ENCODE assay signal across 8 cellular contexts in genomic region chr14:58151701-58152568, GRCh38. TPM values are rescaled to one million over a fixed set of nuclear protein-coding genes. Genes with fewer than 3 reads are reported as not detected.
DNase-seq lines count a peak whose midpoint lies in the region; ATAC-seq lines count a peak whose summit lies in the region.

TSS of gene ARMH4 (minus strand) at chr14:58152213. CDS start at chr14:58139358, 12,855 bp downstream.

- H3K27me3 ChIP-seq in BLaER1 treated with 17β-estradiol and CSF1 and Interleukin-3, amounts not matched to agents 10 nM and 100 nM = peaks cover 33 to 46% (median 41%) of the 10 kb centered on the region in 11 experiments
- peaks cover 12% of the 10 kb centered on the region for H3K27me3 ChIP-seq in effector memory CD4-positive, alpha-beta T cell (replicated peaks; ENCODE audit: control insufficient read depth, insufficient read depth, low read length, poor library complexity, severe bottlenecking)

- peak within 1 kb of the TSS; percentile 86 to 99 (median 96) for H3K4me2 ChIP-seq in BLaER1 treated with 17β-estradiol and CSF1 and Interleukin-3, amounts not matched to agents 10 nM and 100 nM

- no peaks in the 10 kb centered on the region for H3K36me3 ChIP-seq in BLaER1 treated with 17β-estradiol and CSF1 and Interleukin-3, amounts not matched to agents 10 nM and 100 nM
- no peaks in the 10 kb centered on the region for H3K36me3 ChIP-seq in effector memory CD4-positive, alpha-beta T cell (ENCODE audit: control insufficient read depth, insufficient read depth, low read length)

- H3K4me3 ChIP-seq in BLaER1 treated with 17β-estradiol and CSF1 and Interleukin-3, amounts not matched to agents 10 nM and 100 nM = peak within 1 kb of the TSS; percentile 74 to 96 (median 86)
- H3K4me3 ChIP-seq in effector memory CD4-positive, alpha-beta T cell (ENCODE audit: insufficient read depth, low read depth, low read length, poor library complexity, severe bottlenecking) = peak within 1 kb of the TSS; percentile 74

- peak within 1 kb of the TSS in 8 of 11 experiments; percentile 30 to 64 (median 54); a peak in 15 of 22 replicates for H3K27ac ChIP-seq in BLaER1 treated with 17β-estradiol and CSF1 and Interleukin-3, amounts not matched to agents 10 nM and 100 nM
- no peak within 1 kb of the TSS for H3K27ac ChIP-seq in effector memory CD4-positive, alpha-beta T cell (ENCODE audit: insufficient read depth, low read length, poor library complexity, severe bottlenecking)

- peaks cover 6 to 18% (median 11%) of the 10 kb centered on the region in 10 experiments; a peak in 17 of 20 replicates for H3K4me1 ChIP-seq in BLaER1 treated with 17β-estradiol and CSF1 and Interleukin-3, amounts not matched to agents 10 nM and 100 nM
- H3K4me1 ChIP-seq in effector memory CD4-positive, alpha-beta T cell (ENCODE audit: control insufficient read depth, insufficient read depth, low read length, poor library complexity, severe bottlenecking) = peaks cover 5% of the 10 kb centered on the region

- DNase-seq in NCI-H748 (lab: John Stamatoyannopoulos, UW; ENCODE audit: unreplicated experiment) (peak; percentile 94), lung microvascular endothelial cell (ENCODE audit: low read depth in 2 of 2) (peak; percentile 79 to 83)
- DNase-seq in activated CD8-positive, alpha-beta memory T cell treated with anti-CD3 and anti-CD28 coated beads for 24 hours = peak; percentile 77
- peak; percentile 28 to 35 (median 32) for DNase-seq in effector memory CD4-positive, alpha-beta T cell
- DNase-seq in stimulated activated CD4-positive, alpha-beta T cell treated with anti-CD3 and anti-CD28 coated beads, TNF-alpha, amount 100 ng/mL, for 4 hours (ENCODE audit: low read depth in 3 of 3) = peak; percentile 36 to 53 (median 42)

- peak within 1 kb of the TSS; percentile 58 to 84 (median 77); a peak in 21 of 22 replicates for H3K9ac ChIP-seq in BLaER1 treated with 17β-estradiol and CSF1 and Interleukin-3, amounts not matched to agents 10 nM and 100 nM

- peaks cover 0 to 9% (median 0%) of the 10 kb centered on the region in 11 experiments; a peak in 3 of 22 replicates for H4K20me1 ChIP-seq in BLaER1 treated with 17β-estradiol and CSF1 and Interleukin-3, amounts not matched to agents 10 nM and 100 nM

- no peaks in the 10 kb centered on the region for H3K9me3 ChIP-seq in BLaER1 treated with 17β-estradiol and CSF1 and Interleukin-3, amounts not matched to agents 10 nM and 100 nM (replicated peaks in 1 of 11)
- H3K9me3 ChIP-seq in effector memory CD4-positive, alpha-beta T cell (ENCODE audit: control insufficient read depth, low read length) = no peaks in the 10 kb centered on the region

- ATAC-seq in GM19397 (IDR thresholded peaks at IDR 0.05; ENCODE audit: unreplicated experiment) (peak; percentile 97), HG03521 (IDR thresholded peaks at IDR 0.05; ENCODE audit: unreplicated experiment) (peak; percentile 92)

RNA-seq across cellular contexts. Expression of gene ARMH4, which starts in this region (rescaled TPM):
- 0.87 and 1.8 TPM in 2 replicates for total RNA-seq in lung microvascular endothelial cell

Comparison
In these comparisons a context has a peak if more than half of its experiments do, and no peak if none do; other contexts are left out.
1. DNase-seq: peak in every context shown above with its lines; median percentile 94 in NCI-H748; 81 in lung microvascular endothelial cell; 77 in activated CD8-positive, alpha-beta memory T cell treated with anti-CD3 and anti-CD28 coated beads for 24 hours; 42 in stimulated activated CD4-positive, alpha-beta T cell treated with anti-CD3 and anti-CD28 coated beads, TNF-alpha, amount 100 ng/mL, for 4 hours; 32 in effector memory CD4-positive, alpha-beta T cell.